ENCODE assay signal across 2 cellular contexts in genomic region chr11:57512646-57513445, GRCh38.
TF ChIP-seq lines count a peak whose summit lies in the region.

No MANE protein-coding gene starts in this region.

TF ChIP-seq in SK-N-SH, 30 proteins besides CTCF, POLR2A, EP300 and RAD21 (continued from another document):
- TF ChIP-seq REST (IDR thresholded peaks at IDR 0.05; ENCODE audit: low read depth, low read length) (no peak), FOSL2 (IDR thresholded peaks at IDR 0.05; ENCODE audit: borderline replicate concordance, low read depth) (no peak), YY1 (IDR thresholded peaks at IDR 0.05; ENCODE audit: low read depth) (no peak), CHD2 (IDR thresholded peaks at IDR 0.05; ENCODE audit: low read length, partially characterized antibody) (no peak), RCOR1 (IDR thresholded peaks at IDR 0.05; ENCODE audit: low read length) (no peak), MEF2A (IDR thresholded peaks at IDR 0.05; ENCODE audit: borderline replicate concordance, low read depth) (no peak), SMC3 (IDR thresholded peaks at IDR 0.05; ENCODE audit: low read depth, low read length) (no peak), USF2 (IDR thresholded peaks at IDR 0.05; ENCODE audit: borderline replicate concordance, low read depth, low read length) (no peak), TCF12 (IDR thresholded peaks at IDR 0.05) (no peak), JUND (IDR thresholded peaks at IDR 0.05) (no peak), USF1 (IDR thresholded peaks at IDR 0.05; ENCODE audit: borderline replicate concordance, low read depth) (no peak), SIN3A (IDR thresholded peaks at IDR 0.05; ENCODE audit: borderline replicate concordance, low read depth, low read length) (no peak), MAX (IDR thresholded peaks at IDR 0.05; ENCODE audit: low read depth) (no peak), NFIC (IDR thresholded peaks at IDR 0.05; ENCODE audit: borderline replicate concordance) (no peak), PBX3 (IDR thresholded peaks at IDR 0.05) (no peak), TAF1 (IDR thresholded peaks at IDR 0.05; ENCODE audit: borderline replicate concordance, low read depth, low read length) (no peak), FOXJ3 (CRISPR knock-in tag; IDR thresholded peaks at IDR 0.05) (no peak), ZBTB33 (IDR thresholded peaks at IDR 0.05; ENCODE audit: borderline replicate concordance, low read depth) (no peak), EZH2phosphoT487 (IDR thresholded peaks at IDR 0.05; ENCODE audit: borderline replicate concordance, low read depth) (no peak)

TF ChIP-seq in SK-N-SH treated with all-trans-retinoic acid at 6 μM for 48 hours, 23 proteins besides CTCF, POLR2A, EP300 and RAD21 (continued from another document):
- no peak for TF ChIP-seq PATZ1 (CRISPR knock-in tag; IDR thresholded peaks at IDR 0.05; ENCODE audit: borderline replicate concordance)
- TF ChIP-seq TOX (CRISPR knock-in tag; IDR thresholded peaks at IDR 0.05; ENCODE audit: borderline replicate concordance): no peak
- TF ChIP-seq ESRRG (CRISPR knock-in tag; IDR thresholded peaks at IDR 0.05): no peak
- TF ChIP-seq CREB5 (CRISPR knock-in tag; IDR thresholded peaks at IDR 0.05; ENCODE audit: low read depth): no peak
- TF ChIP-seq CSRNP3 (CRISPR knock-in tag; IDR thresholded peaks at IDR 0.05): no peak
- no peak for TF ChIP-seq TCF4 (CRISPR knock-in tag; IDR thresholded peaks at IDR 0.05; ENCODE audit: borderline replicate concordance)
- TF ChIP-seq TSHZ2 (CRISPR knock-in tag; IDR thresholded peaks at IDR 0.05): no peak
- TF ChIP-seq CSDC2 (CRISPR knock-in tag; IDR thresholded peaks at IDR 0.05): no peak
- no peak for TF ChIP-seq BACH2 (CRISPR knock-in tag; IDR thresholded peaks at IDR 0.05; ENCODE audit: borderline replicate concordance)
- TF ChIP-seq POU6F1 (CRISPR knock-in tag; IDR thresholded peaks at IDR 0.05; ENCODE audit: borderline replicate concordance, low read depth): no peak
- no peak for TF ChIP-seq ZNF8 (CRISPR knock-in tag; IDR thresholded peaks at IDR 0.05)
- no peak for TF ChIP-seq ZC3H10 (CRISPR knock-in tag; IDR thresholded peaks at IDR 0.05)
- no peak for TF ChIP-seq PPARA (CRISPR knock-in tag; IDR thresholded peaks at IDR 0.05; ENCODE audit: borderline replicate concordance)
